8 cellular contexts compared by ENCODE assay signal in the genomic region with DNA sequence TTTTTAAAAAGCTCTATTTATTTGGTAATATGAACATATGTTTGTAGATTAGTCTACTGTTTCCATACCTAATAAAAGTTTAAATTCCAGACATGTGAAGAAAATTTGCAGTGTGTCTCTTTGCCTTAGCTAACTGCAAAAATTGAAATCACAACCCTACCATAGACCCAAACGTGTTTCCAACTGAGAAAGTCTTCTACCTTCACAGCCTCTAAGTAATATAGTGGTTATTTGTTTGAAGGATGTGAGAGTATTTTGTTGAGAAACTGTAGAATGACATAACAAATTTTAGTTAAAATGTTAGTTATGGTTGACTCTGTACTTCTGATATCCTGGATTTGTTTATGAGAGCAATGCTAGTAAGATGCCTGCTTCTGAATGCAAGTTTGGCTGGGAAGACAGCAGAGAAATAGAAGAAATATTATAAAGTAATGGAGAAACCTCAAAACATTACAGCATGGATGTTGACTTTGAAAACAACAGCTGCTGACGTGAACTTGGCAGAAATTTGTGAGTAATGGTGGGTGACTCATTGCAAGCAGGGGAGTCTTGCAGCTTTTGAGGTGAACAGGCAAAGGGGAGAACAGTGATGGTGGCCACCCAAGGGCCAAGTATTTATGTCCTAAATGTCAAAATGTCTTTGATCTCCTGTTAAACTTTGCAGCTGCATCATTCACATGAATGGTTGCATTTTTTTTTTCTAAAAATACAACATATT. TPM values are rescaled to one million over a fixed set of nuclear protein-coding genes. Genes with fewer than 3 reads are reported as not detected.
DNase-seq lines count a peak whose midpoint lies in the region; ATAC-seq and TF ChIP-seq lines count a peak whose summit lies in the region.
"Not testable (repeated sequence)": the region's sequence is repeated elsewhere in the genome, so short reads cannot be mapped to it uniquely, and the experiment has no call there.

No MANE protein-coding gene starts in this region.

- H3K4me1 Mint-ChIP-seq in CD4-positive, alpha-beta T cell (ENCODE audit: low read depth): peaks cover 74% of the 10 kb centered on the region
- peaks cover 52% of the 10 kb centered on the region for H3K4me1 Mint-ChIP-seq in WTC11
- peaks cover 68% of the 10 kb centered on the region for H3K4me1 Mint-ChIP-seq in activated naive CD8-positive, alpha-beta T cell treated with anti-CD3 and anti-CD28 coated beads, Interleukin-2, amount 50 U/mL, for 24 hours

- DNase-seq in CD4-positive, alpha-beta T cell: peak in 6 of 10 experiments; percentile 10 to 24 (median 18)
- DNase-seq in HT1080 (ENCODE audit: low read depth): peak; percentile 69
- DNase-seq in WTC11 (ENCODE audit: low spot score); smooth muscle cell (lab: John Stamatoyannopoulos, UW; ENCODE audit: unreplicated experiment): not testable (repeated sequence)
- DNase-seq in activated naive CD8-positive, alpha-beta T cell treated with anti-CD3 and anti-CD28 coated beads, Interleukin-2, amount 50 U/mL, for 24 hours: peak; percentile 41
- DNase-seq in fibroblast of villous mesenchyme (ENCODE audit: low read depth): peak; percentile 84

- H3K4me2 ChIP-seq in smooth muscle cell: not testable (repeated sequence)

- H3K9ac ChIP-seq in smooth muscle cell (ENCODE audit: low read depth): not testable (repeated sequence)

- H3K27me3 Mint-ChIP-seq in CD4-positive, alpha-beta T cell; WTC11 (ENCODE audit: low read depth); activated naive CD8-positive, alpha-beta T cell treated with anti-CD3 and anti-CD28 coated beads, Interleukin-2, amount 50 U/mL, for 24 hours: not testable (repeated sequence)

- POLR2A ChIA-PET in CD4-positive, alpha-beta T cell (lab: Charles Lee); WTC11 (lab: Charles Lee): not testable (repeated sequence)

- not testable (repeated sequence) for H3K9me3 Mint-ChIP-seq in CD4-positive, alpha-beta T cell; WTC11; activated naive CD8-positive, alpha-beta T cell treated with anti-CD3 and anti-CD28 coated beads, Interleukin-2, amount 50 U/mL, for 24 hours

- not testable (repeated sequence) for H3F3A ChIP-seq in smooth muscle cell (ENCODE audit: low read depth)

- not testable (repeated sequence) for H3K36me3 Mint-ChIP-seq in CD4-positive, alpha-beta T cell (ENCODE audit: low read depth); WTC11
- H3K36me3 Mint-ChIP-seq in activated naive CD8-positive, alpha-beta T cell treated with anti-CD3 and anti-CD28 coated beads, Interleukin-2, amount 50 U/mL, for 24 hours (ENCODE audit: low read depth): peaks cover 15% of the 10 kb centered on the region

- not testable (repeated sequence) for H3K4me3 Mint-ChIP-seq in CD4-positive, alpha-beta T cell; WTC11
- H3K4me3 Mint-ChIP-seq in activated naive CD8-positive, alpha-beta T cell treated with anti-CD3 and anti-CD28 coated beads, Interleukin-2, amount 50 U/mL, for 24 hours: peak overlapping the region; percentile 51

- not testable (repeated sequence) for H3K27ac ChIP-seq in CD4-positive, alpha-beta T cell (ENCODE audit: low read depth, low read length)
- peak overlapping the region; percentile 0 for H3K27ac ChIP-seq in smooth muscle cell (ENCODE audit: low read depth)

- H4K20me1 ChIP-seq in smooth muscle cell (ENCODE audit: low read depth): not testable (repeated sequence)

- peak; percentile 54 for ATAC-seq in CD4-positive, alpha-beta T cell (ENCODE audit: poor library complexity)
- ATAC-seq in GM19395 (IDR thresholded peaks at IDR 0.05; ENCODE audit: unreplicated experiment) (peak; percentile 63), HG02840 (IDR thresholded peaks at IDR 0.05; ENCODE audit: low FRiP score, unreplicated experiment) (peak; percentile 52)
- not testable (repeated sequence) for ATAC-seq in WTC11
- peak; percentile 91 for ATAC-seq in activated naive CD8-positive, alpha-beta T cell treated with anti-CD3 and anti-CD28 coated beads, Interleukin-2, amount 50 U/mL, for 24 hours

- not testable (repeated sequence) for H3K9me3 ChIP-seq in CD4-positive, alpha-beta T cell (ENCODE audit: control insufficient read depth, low read length); smooth muscle cell (replicated peaks; ENCODE audit: low read depth)

- H3K79me2 ChIP-seq in smooth muscle cell (ENCODE audit: low read depth): not testable (repeated sequence)

- H3K27me3 ChIP-seq in CD4-positive, alpha-beta T cell (ENCODE audit: control insufficient read depth, insufficient read depth, low read length); smooth muscle cell (ENCODE audit: low read depth): not testable (repeated sequence)

- CTCF ChIA-PET in CD4-positive, alpha-beta T cell (lab: Charles Lee); WTC11 (lab: Charles Lee): not testable (repeated sequence)

- TF ChIP-seq CTCF in CD4-positive, alpha-beta T cell (IDR thresholded peaks at IDR 0.05); WTC11 (IDR thresholded peaks at IDR 0.05); fibroblast of villous mesenchyme (IDR thresholded peaks at IDR 0.05; ENCODE audit: insufficient read depth, low read depth, low read length); smooth muscle cell (IDR thresholded peaks at IDR 0.05; ENCODE audit: borderline replicate concordance, insufficient read depth, poor library complexity, severe bottlenecking): not testable (repeated sequence)

- H2AFZ ChIP-seq in smooth muscle cell (ENCODE audit: low read depth): not testable (repeated sequence)

- not testable (repeated sequence) for H3K4me3 ChIP-seq in fibroblast of villous mesenchyme (ENCODE audit: low read depth, low read length); smooth muscle cell

- not testable (repeated sequence) for H3K4me1 ChIP-seq in smooth muscle cell (ENCODE audit: low read depth)

- peak overlapping the region; percentile 31 for H3K27ac Mint-ChIP-seq in CD4-positive, alpha-beta T cell
- H3K27ac Mint-ChIP-seq in WTC11: 0 out of 2 replicates have a peak overlapping the region, but pooled peaks have one; percentile 9
- peak overlapping the region; percentile 84 for H3K27ac Mint-ChIP-seq in activated naive CD8-positive, alpha-beta T cell treated with anti-CD3 and anti-CD28 coated beads, Interleukin-2, amount 50 U/mL, for 24 hours

- intact Hi-C loops in CD4-positive, alpha-beta T cell (cut with DNase I, micrococcal nuclease): not testable (repeated sequence)

- not testable (repeated sequence) for H3K36me3 ChIP-seq in smooth muscle cell (ENCODE audit: low read depth)

- 46% methylated on average over 2 of the region's 2 CpGs for WGBS in smooth muscle cell (ENCODE audit: low lambda C conversion rate)

RNA-seq across cellular contexts. Expression of a gene that starts 7.8 kb away (rescaled TPM):
- total RNA-seq in CD4-positive, alpha-beta T cell: 10 to 100 TPM; 19.9 to 20.0 TPM
- 19.9 and 20.1 TPM in 2 replicates for total RNA-seq in HT1080 (2014; rRNA removed; shearing (Covaris generic))
- polyA plus RNA-seq in HT1080 (2015; cell fraction: cytosol; rRNA removed): 19.0 and 27.9 TPM in 2 replicates
- polyA plus RNA-seq in HT1080 (2015; cell fraction: nucleus; rRNA removed): 14.0 and 24.2 TPM in 2 replicates
- 9.8 to 12.4 TPM (median 10.8 TPM) in 3 replicates for total RNA-seq in WTC11 (2021)
- total RNA-seq in fibroblast of villous mesenchyme: 11.0 and 16.4 TPM in 2 replicates
- total RNA-seq in smooth muscle cell: 18.6 TPM in 2 replicates
- polyA plus RNA-seq in smooth muscle cell: 2.6 and 4.9 TPM in 2 replicates

Comparison
In these comparisons a context has a peak if more than half of its experiments do, and no peak if none do; other contexts are left out.
1. H3K27ac Mint-ChIP-seq: peak in every context shown above with its lines; median percentile 84 in activated naive CD8-positive, alpha-beta T cell treated with anti-CD3 and anti-CD28 coated beads, Interleukin-2, amount 50 U/mL, for 24 hours; 31 in CD4-positive, alpha-beta T cell; 9 in WTC11.